In genomic region chr2:173966274-173967098, GRCh38 we compare ENCODE assay signal across 8 cellular contexts. TPM values are rescaled to one million over a fixed set of nuclear protein-coding genes. Genes with fewer than 3 reads are reported as not detected.
DNase-seq lines count a peak whose midpoint lies in the region; ATAC-seq, FAIRE-seq and TF ChIP-seq lines count a peak whose summit lies in the region.

No MANE protein-coding gene starts in this region.

- H3K4me3 ChIP-seq in SK-N-MC (peak overlapping the region; percentile 87), fibroblast of the aortic adventitia (ENCODE audit: low read depth, low read length) (peak overlapping the region; percentile 87), gastrocnemius medialis (peak overlapping the region; percentile 92 to 98 (median 94))

- H3K9me3 ChIP-seq in SK-N-MC (ENCODE audit: low read depth, low read length): peaks cover 6% of the 10 kb centered on the region; the same call in 1 of the 2 replicates
- H3K9me3 ChIP-seq in gastrocnemius medialis: no peaks in the 10 kb centered on the region

- H3K4me1 ChIP-seq in gastrocnemius medialis: peaks cover 22 to 26% of the 10 kb centered on the region in 2 donors

- H3K27me3 ChIP-seq in gastrocnemius medialis: no peaks in the 10 kb centered on the region

- intact Hi-C loops in gastrocnemius medialis (cut with DNase I; ENCODE audit: low total_unique reads): no loop called here

- peaks cover 8% of the 10 kb centered on the region for H3K36me3 ChIP-seq in SK-N-MC (ENCODE audit: insufficient read depth, low read length)
- H3K36me3 ChIP-seq in gastrocnemius medialis: peaks cover 0 to under 1% of the 10 kb centered on the region in 2 donors

- peak; percentile 14 for FAIRE-seq in GM12892 (lab: Jason Lieb, UNC)

- H3K27ac ChIP-seq in SK-N-MC (peak overlapping the region; percentile 99), gastrocnemius medialis (peak overlapping the region; percentile 98 to 100 (median 98))

- TF ChIP-seq CTCF in fibroblast of the aortic adventitia (IDR thresholded peaks at IDR 0.05; ENCODE audit: insufficient read depth, low read length) (no peak), gastrocnemius medialis (IDR thresholded peaks at IDR 0.05 in 4 of 5, conservative IDR thresholded peaks at IDR 0.05 in 1 of 5) (no peak)

- in situ Hi-C loops in gastrocnemius medialis (cut with MboI; ENCODE audit: low sequenced_read_pairs in 4 of 4): loop anchor here in 1 of 4 donors (10.0 kb wide), 1 partner anchor 68 kb away; no protein-coding TSS in a partner anchor

- no peak for TF ChIP-seq POLR2A in GM12892 (IDR thresholded peaks at IDR 0.05; ENCODE audit: low read depth, low read length)
- TF ChIP-seq POLR2A in gastrocnemius medialis (IDR thresholded peaks at IDR 0.05): no peak

- H3K9ac ChIP-seq in SK-N-MC (ENCODE audit: insufficient read length): peak overlapping the region; percentile 92

- ATAC-seq in gastrocnemius medialis: no peak
- ATAC-seq in GM18873 (IDR thresholded peaks at IDR 0.05; ENCODE audit: low FRiP score, unreplicated experiment): no peak

- DNase-seq in GM12892 (ENCODE audit: insufficient read length): no peak
- DNase-seq in SK-N-MC (ENCODE audit: low read depth, low spot score): no peak
- no peak for DNase-seq in fibroblast of the aortic adventitia (ENCODE audit: low read depth)
- DNase-seq in gastrocnemius medialis: no peak
- no peak for DNase-seq in HUDEP-2 (lab: John Stamatoyannopoulos, UW; ENCODE audit: unreplicated experiment in 76 of 76)
- no peak for DNase-seq in GM19240 (ENCODE audit: insufficient read length, low spot score)
- DNase-seq in SKM-1 treated with dmso at 0.1 percent for 144 hours (lab: John Stamatoyannopoulos, UW; ENCODE audit: unreplicated experiment): no peak

RNA-seq across cellular contexts. Expression of gene SP3, which starts 1.3 kb away (rescaled TPM):
- 36.5 TPM for polyA plus RNA-seq in GM12892 (2012; ENCODE audit: missing spikeins)
- total RNA-seq in fibroblast of the aortic adventitia (ENCODE audit: low replicate concordance) (56.1 and 115 TPM in 2 replicates), gastrocnemius medialis (10 to 100 TPM; 47.9 to 68.9 (median 58.7) TPM)
